In genomic region chr17:75983501-75984181, GRCh38 we compare ENCODE assay signal across 13 cellular contexts. TPM values are rescaled to one million over a fixed set of nuclear protein-coding genes. Genes with fewer than 3 reads are reported as not detected.
A peak's percentile ranks its signal among the peaks of the same experiment; 100 is the strongest.
DNase-seq lines count a peak whose midpoint lies in the region; ATAC-seq and TF ChIP-seq lines count a peak whose summit lies in the region.
"Had no signal": no experiment of that assay in that cellular context is flagged by ENCODE, and none has a peak within 500 bp of the region (broad histone marks: within the 10 kb centered on the region; RNA-seq: fewer than 3 reads in every experiment).

No MANE protein-coding gene starts in this region.

- BruUV-seq in Panc1 (replicated peaks; lab: Mats Ljungman, UMichigan) = TSS peak; percentile 5

- intact Hi-C loops in Panc1 (cut with micrococcal nuclease; ENCODE audit: unreplicated experiment) = no loop called here

- H2BK15ac ChIP-seq in neuronal stem cell (ENCODE audit: low read length) = no peak overlapping the region

- no peak overlapping the region for H3K14ac ChIP-seq in neuronal stem cell (ENCODE audit: low read length)

- peaks cover 6% of the 10 kb centered on the region for H3K4me1 ChIP-seq in Panc1 (ENCODE audit: control insufficient read depth, insufficient read depth, low read length)
- H3K4me1 ChIP-seq in neuronal stem cell (ENCODE audit: control insufficient read depth in 2 of 2, insufficient read depth in 1 of 2, low read depth in 1 of 2, low read length in 2 of 2) = no peaks in the 10 kb centered on the region

- H2AFZ ChIP-seq in neuronal stem cell (ENCODE audit: low read length) = no peak overlapping the region

- H3K18ac ChIP-seq in neuronal stem cell (ENCODE audit: low read length) = no peak overlapping the region

- POLR2A ChIA-PET in Panc1 (lab: Charles Lee) = no interaction called here

- H3K79me1 ChIP-seq in neuronal stem cell (ENCODE audit: low read depth, low read length) = no peaks in the 10 kb centered on the region

- H3K4me3 ChIP-seq in Panc1 (ENCODE audit: low read depth in 2 of 2, low read length in 2 of 2) (no peak overlapping the region), fibroblast of the aortic adventitia (ENCODE audit: low read depth, low read length) (no peak overlapping the region), neuronal stem cell (ENCODE audit: low read length in 2 of 2) (no peak overlapping the region)

- H4K91ac ChIP-seq in neuronal stem cell (ENCODE audit: low read depth, low read length, poor library complexity) = no peak overlapping the region

- in situ Hi-C loops in Panc1 (cut with HindIII; ENCODE audit: low pct_unique_long_range_greater_than_20kb, low sequenced_read_pairs) = no loop called here

- H3K36me3 ChIP-seq in Panc1 (ENCODE audit: control insufficient read depth, insufficient read depth, low read length) (no peaks in the 10 kb centered on the region; the same call in 1 of the 2 replicates), neuronal stem cell (replicated peaks in 1 of 2; ENCODE audit: control insufficient read depth in 2 of 2, insufficient read depth in 2 of 2, low read length in 2 of 2) (peaks cover 0 to 2% of the 10 kb centered on the region in 2 donors)

- CTCF ChIA-PET in Panc1 (lab: Charles Lee) = no interaction called here

- H2BK120ac ChIP-seq in neuronal stem cell (ENCODE audit: low read depth, low read length) = no peak overlapping the region

- ATAC-seq in Panc1 (no peak), HG03097 (IDR thresholded peaks at IDR 0.05; ENCODE audit: low FRiP score, unreplicated experiment) (no peak)

- H3K27ac ChIP-seq in Panc1 (ENCODE audit: low read length) = no peak overlapping the region
- no peak overlapping the region for H3K27ac ChIP-seq in neuronal stem cell (replicated peaks; ENCODE audit: low read length)
- H3K27ac ChIP-seq: KMS-11 had no signal

- no peak overlapping the region for H4K8ac ChIP-seq in neuronal stem cell (ENCODE audit: low read depth, low read length)

- peak; percentile 28 for DNase-seq in HT1080 (ENCODE audit: low read depth)
- DNase-seq in Panc1 (ENCODE audit: low read depth, low spot score) = no peak
- DNase-seq in fibroblast of the aortic adventitia (ENCODE audit: low read depth) = peak; percentile 47
- DNase-seq in renal cortical epithelial cell (ENCODE audit: low read depth) = peak; percentile 81
- no peak for DNase-seq in NCI-H146 (lab: John Stamatoyannopoulos, UW)
- no peak for DNase-seq in activated CD4-positive, CD25-positive, alpha-beta regulatory T cell (lab: John Stamatoyannopoulos, UW)
- DNase-seq in neuronal stem cell (ENCODE audit: low spot score) = no peak
- DNase-seq: activated CD4-positive, CD25-positive, alpha-beta regulatory T cell treated with anti-CD3 and anti-CD28 coated beads, Interleukin-2, amount 50 U/mL, for 72 hours; activated gamma-delta T cell; effector CD4-positive, alpha-beta T cell; NK-92 treated with Interleukin-12 subunit alpha and Interleukin-12 subunit beta, amount 100 ng/mL, for 24 hours had no signal

- H2BK5ac ChIP-seq in neuronal stem cell (ENCODE audit: low read length) = no peak overlapping the region

- H3K27me3 ChIP-seq in Panc1 (ENCODE audit: control insufficient read depth, insufficient read depth, low read length) (no peaks in the 10 kb centered on the region), neuronal stem cell (ENCODE audit: control insufficient read depth in 3 of 3, insufficient read depth in 3 of 3, low read depth in 1 of 3, low read length in 3 of 3) (no peaks in the 10 kb centered on the region)

- no peak overlapping the region for H3K4ac ChIP-seq in neuronal stem cell (ENCODE audit: low read length)

- no peak overlapping the region for H3K9ac ChIP-seq in neuronal stem cell (ENCODE audit: low read depth, low read length, poor library complexity)
- H3K9ac ChIP-seq: KMS-11 had no signal

- no peak overlapping the region for H3K23ac ChIP-seq in neuronal stem cell (ENCODE audit: low read depth, low read length, poor library complexity)

- no CpG with 5 or more reads among the region's 6 CpGs for WGBS in neuronal stem cell (ENCODE audit: extremely low coverage in 2 of 2, insufficient read length in 2 of 2, insufficient replicate concordance in 1 of 2), 2 donors

- TF ChIP-seq CTCF in Panc1 (IDR thresholded peaks at IDR 0.05) (no peak), fibroblast of the aortic adventitia (IDR thresholded peaks at IDR 0.05; ENCODE audit: insufficient read depth, low read length) (no peak)

- no peak overlapping the region for H2BK12ac ChIP-seq in neuronal stem cell (ENCODE audit: low read length)

- H3K9me3 ChIP-seq in Panc1 (ENCODE audit: control insufficient read depth, insufficient read depth, low read depth, low read length) (no peaks in the 10 kb centered on the region), neuronal stem cell (replicated peaks in 1 of 2; ENCODE audit: control insufficient read depth in 2 of 2, insufficient read depth in 1 of 2, low read depth in 1 of 2, low read length in 2 of 2) (no peaks in the 10 kb centered on the region)

- no peak overlapping the region for H3K4me2 ChIP-seq in neuronal stem cell (ENCODE audit: insufficient read depth, low read length, poor library complexity, severe bottlenecking)
- H3K4me2 ChIP-seq: KMS-11 had no signal

- H2AK5ac ChIP-seq in neuronal stem cell (ENCODE audit: low read depth, low read length) = no peak overlapping the region

RNA-seq across cellular contexts. Expression of gene TEN1, which starts 4.6 kb away (rescaled TPM):
- 23.8 and 32.8 TPM in 2 replicates for total RNA-seq in HT1080 (2014; rRNA removed; shearing (Covaris generic))
- polyA plus RNA-seq in HT1080 (2015; cell fraction: cytosol; rRNA removed) = 18.2 and 21.4 TPM in 2 replicates
- 15.1 and 20.4 TPM in 2 replicates for polyA plus RNA-seq in HT1080 (2015; cell fraction: nucleus; rRNA removed)
- total RNA-seq in Panc1 (2021; ENCODE audit: unreplicated experiment) (41.3 TPM), fibroblast of the aortic adventitia (ENCODE audit: low replicate concordance) (16.0 and 18.3 TPM in 2 replicates), renal cortical epithelial cell (15.5 and 17.2 TPM in 2 replicates)
- polyA plus RNA-seq in Panc1 (2012; ENCODE audit: insufficient read length) = 57.2 TPM
- 8.7 TPM for polyA plus RNA-seq in neuronal stem cell (2013, experiment 1 of 2)
- 8.1 TPM for polyA plus RNA-seq in neuronal stem cell (2013, experiment 2 of 2)

RNA-seq across cellular contexts. Expression of gene ACOX1, which starts 4.7 kb away (rescaled TPM):
- total RNA-seq in HT1080 (2014; rRNA removed; shearing (Covaris generic)) = 17.6 and 23.0 TPM in 2 replicates
- 8.7 and 9.9 TPM in 2 replicates for polyA plus RNA-seq in HT1080 (2015; cell fraction: cytosol; rRNA removed)
- polyA plus RNA-seq in HT1080 (2015; cell fraction: nucleus; rRNA removed) = 21.7 and 29.5 TPM in 2 replicates
- total RNA-seq in Panc1 (2021; ENCODE audit: unreplicated experiment) = 53.5 TPM
- 26.8 TPM for polyA plus RNA-seq in Panc1 (2012; ENCODE audit: insufficient read length)
- total RNA-seq in fibroblast of the aortic adventitia (ENCODE audit: low replicate concordance) = 47.0 and 61.5 TPM in 2 replicates
- total RNA-seq in renal cortical epithelial cell = 96.4 and 104 TPM in 2 replicates
- polyA plus RNA-seq in neuronal stem cell (2013, experiment 1 of 2) = 3.1 TPM
- polyA plus RNA-seq in neuronal stem cell (2013, experiment 2 of 2) = 3.0 TPM

RNA-seq across cellular contexts. Expression of gene CDK3, which starts 17.0 kb away (rescaled TPM):
- total RNA-seq in HT1080 (2014; rRNA removed; shearing (Covaris generic)) = 2.1 and 3.5 TPM in 2 replicates
- polyA plus RNA-seq in HT1080 (2015; cell fraction: cytosol; rRNA removed) = 1.2 and 2.4 TPM in 2 replicates
- polyA plus RNA-seq in HT1080 (2015; cell fraction: nucleus; rRNA removed) = 22.1 and 27.4 TPM in 2 replicates
- 11.9 TPM for total RNA-seq in Panc1 (2021; ENCODE audit: unreplicated experiment)
- polyA plus RNA-seq in Panc1 (2012; ENCODE audit: insufficient read length) = 7.0 TPM
- 1.1 TPM in 1 of 2 replicates, not detected in the other for total RNA-seq in fibroblast of the aortic adventitia (ENCODE audit: low replicate concordance)
- total RNA-seq in renal cortical epithelial cell = 0.87 and 3.0 TPM in 2 replicates
- polyA plus RNA-seq in neuronal stem cell (2013, experiment 1 of 2) = 5.4 TPM
- polyA plus RNA-seq in neuronal stem cell (2013, experiment 2 of 2) = 5.3 TPM

RNA-seq across cellular contexts. Expression of gene FBF1, which starts 42.8 kb away (rescaled TPM):
- total RNA-seq in HT1080 (2014; rRNA removed; shearing (Covaris generic)) = 9.5 and 10.8 TPM in 2 replicates
- polyA plus RNA-seq in HT1080 (2015; cell fraction: cytosol; rRNA removed) = 6.2 and 8.8 TPM in 2 replicates
- 43.0 TPM in 2 replicates for polyA plus RNA-seq in HT1080 (2015; cell fraction: nucleus; rRNA removed)
- total RNA-seq in Panc1 (2021; ENCODE audit: unreplicated experiment) = 32.5 TPM
- 27.7 TPM for polyA plus RNA-seq in Panc1 (2012; ENCODE audit: insufficient read length)
- total RNA-seq in fibroblast of the aortic adventitia (ENCODE audit: low replicate concordance) = 14.1 and 21.1 TPM in 2 replicates
- 3.6 and 10.9 TPM in 2 replicates for total RNA-seq in renal cortical epithelial cell
- polyA plus RNA-seq in neuronal stem cell (2013, experiment 1 of 2) = 6.6 TPM
- polyA plus RNA-seq in neuronal stem cell (2013, experiment 2 of 2) = 6.9 TPM

RNA-seq across cellular contexts. Expression of gene EVPL, which starts 43.5 kb away (rescaled TPM):
- 0.03 TPM in 1 of 2 replicates, not detected in the other for total RNA-seq in HT1080 (2014; rRNA removed; shearing (Covaris generic))
- polyA plus RNA-seq in HT1080 (2015; cell fraction: cytosol; rRNA removed) = not detected in 2 replicates
- not detected in 2 replicates for polyA plus RNA-seq in HT1080 (2015; cell fraction: nucleus; rRNA removed)
- total RNA-seq in Panc1 (2021; ENCODE audit: unreplicated experiment) (36.4 TPM), fibroblast of the aortic adventitia (ENCODE audit: low replicate concordance) (not detected in 2 replicates), renal cortical epithelial cell (14.1 and 14.4 TPM in 2 replicates)
- 44.9 TPM for polyA plus RNA-seq in Panc1 (2012; ENCODE audit: insufficient read length)
- polyA plus RNA-seq in neuronal stem cell (2013, experiment 1 of 2) = not detected
- polyA plus RNA-seq in neuronal stem cell (2013, experiment 2 of 2) = not detected

Comparison
In these comparisons a context has a peak if more than half of its experiments do, and no peak if none do; other contexts are left out.
1. DNase-seq: peak in HT1080 (single experiment), fibroblast of the aortic adventitia (single experiment) and renal cortical epithelial cell (single experiment); none in Panc1 (single experiment), NCI-H146 (single experiment), activated CD4-positive, CD25-positive, alpha-beta regulatory T cell (0 of 4) and neuronal stem cell (single experiment).